In the genomic region with DNA sequence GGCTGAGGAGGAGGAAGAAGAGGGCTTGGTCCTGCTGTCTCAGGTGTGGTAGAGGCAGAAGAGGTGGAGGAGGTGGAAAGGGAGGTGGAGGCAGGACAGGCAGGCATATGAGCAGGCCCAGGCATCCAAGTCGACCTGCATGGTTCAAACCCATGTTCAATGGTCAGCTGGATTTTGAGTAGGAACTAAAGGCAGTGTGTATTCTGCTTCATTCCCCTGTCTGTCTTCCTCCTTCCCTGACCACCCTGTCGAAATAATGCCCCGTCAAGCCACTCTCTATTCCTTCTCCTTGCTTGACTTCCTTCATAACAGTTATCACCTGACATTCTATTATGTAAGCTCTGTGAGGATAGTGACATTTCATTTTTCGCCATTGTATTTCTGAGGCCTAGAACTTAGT, we compare ENCODE assay signal across 20 cellular contexts. TPM values are rescaled to one million over a fixed set of nuclear protein-coding genes. Genes with fewer than 3 reads are reported as not detected.
DNase-seq lines count a peak whose midpoint lies in the region; ATAC-seq, FAIRE-seq and TF ChIP-seq lines count a peak whose summit lies in the region.
"Had no signal": no experiment of that assay in that cellular context is flagged by ENCODE, and none has a peak within 500 bp of the region (broad histone marks: within the 10 kb centered on the region; RNA-seq: fewer than 3 reads in every experiment).

No MANE protein-coding gene starts in this region.

- no peak for TF ChIP-seq RAD21 in HepG2 (CRISPR knock-in tag; IDR thresholded peaks at IDR 0.05)

- no peak for TF ChIP-seq POLR2A in right lobe of liver (IDR thresholded peaks at IDR 0.05)
- no peak for TF ChIP-seq POLR2A in HepG2 (IDR thresholded peaks at IDR 0.05; ENCODE audit: insufficient read depth in 1 of 2, low read depth in 2 of 2, low read length in 2 of 2)
- no peak for TF ChIP-seq POLR2A in adrenal gland (IDR thresholded peaks at IDR 0.05)

- no TSS peak for BruUV-seq in HepG2 (replicated peaks; lab: Mats Ljungman, UMichigan)

- H3K27ac ChIP-seq in right lobe of liver (peak overlapping the region in 1 of 3 donors; percentile 77), HepG2 (ENCODE audit: extremely low read length, insufficient read depth, low read length) (no peak overlapping the region), adrenal gland (peak overlapping the region in 3 of 5 donors; percentile 4 to 94 (median 71)), upper lobe of right lung (peak overlapping the region; percentile 51)
- H3K27ac ChIP-seq: KMS-11, SK-N-MC had no signal

- CTCF ChIA-PET in HepG2 (lab: Yijun Ruan, JAX; ENCODE audit: low intra/inter-chr PET ratio, low total read pairs): no interaction called here

- TF ChIP-seq EP300 in HepG2 (IDR thresholded peaks at IDR 0.05; ENCODE audit: low read depth in 2 of 2, low read length in 2 of 2): no peak
- no peak for TF ChIP-seq EP300 in HepG2 (CRISPR knock-in tag; IDR thresholded peaks at IDR 0.05; ENCODE audit: borderline replicate concordance)

- H3K79me2 ChIP-seq in HepG2 (ENCODE audit: insufficient read depth, low read length): peaks cover 31% of the 10 kb centered on the region

- no peak overlapping the region for H3K4me3 ChIP-seq in right lobe of liver
- no peak overlapping the region for H3K4me3 ChIP-seq in HepG2 (replicated peaks in 1 of 3; ENCODE audit: insufficient read depth in 1 of 3, low read depth in 2 of 3, low read length in 3 of 3)
- H3K4me3 ChIP-seq in adrenal gland: no peak overlapping the region
- H3K4me3 ChIP-seq in mucosa of descending colon: no peak overlapping the region
- no peak overlapping the region for H3K4me3 ChIP-seq in upper lobe of right lung
- H3K4me3 ChIP-seq: body of pancreas, SK-N-MC, testis had no signal

- H3K4me1 ChIP-seq in right lobe of liver (peaks cover 0 to 34% (median 3%) of the 10 kb centered on the region in 4 donors), HepG2 (ENCODE audit: insufficient read depth, low read length) (peaks cover 40% of the 10 kb centered on the region), adrenal gland (replicated peaks in 1 of 2) (peaks cover 39 to 45% of the 10 kb centered on the region in 2 donors), mucosa of descending colon (ENCODE audit: low read depth) (no peaks in the 10 kb centered on the region), upper lobe of right lung (peaks cover 38% of the 10 kb centered on the region)

- intact Hi-C loops in right lobe of liver (cut with DNase I): no loop called here
- intact Hi-C loops in HepG2 (cut with micrococcal nuclease; ENCODE audit: unreplicated experiment): loop anchor here (5.0 kb wide), 1 partner anchor 36 kb away; a partner anchor contains a TSS
- intact Hi-C loops in adrenal gland (cut with DNase I): no loop called here
- intact Hi-C loops in mucosa of descending colon (cut with DNase I, micrococcal nuclease): no loop called here
- intact Hi-C loops in upper lobe of right lung (cut with DNase I): no loop called here

- H4K20me1 ChIP-seq in HepG2 (ENCODE audit: insufficient read depth, low read length): no peaks in the 10 kb centered on the region

- H3K36me3 ChIP-seq in right lobe of liver (peaks cover 0 to 12% (median 2%) of the 10 kb centered on the region in 4 donors), HepG2 (replicated peaks in 1 of 2; ENCODE audit: control insufficient read depth in 1 of 2, insufficient read depth in 2 of 2, low read length in 2 of 2) (peaks cover 6 to 30% of the 10 kb centered on the region in 2 experiments; a peak in 3 of 5 replicates), adrenal gland (replicated peaks in 1 of 2) (peaks cover 0 to 14% of the 10 kb centered on the region in 2 donors), mucosa of descending colon (ENCODE audit: low read depth) (no peaks in the 10 kb centered on the region), upper lobe of right lung (peaks cover 34% of the 10 kb centered on the region)

- no peak for TF ChIP-seq CTCF in right lobe of liver (IDR thresholded peaks at IDR 0.05)
- TF ChIP-seq CTCF in HepG2 (CRISPR knock-in tag; IDR thresholded peaks at IDR 0.05): no peak
- no peak for TF ChIP-seq CTCF in adrenal gland (IDR thresholded peaks at IDR 0.05)
- TF ChIP-seq CTCF in mucosa of descending colon (IDR thresholded peaks at IDR 0.05): no peak
- no peak for TF ChIP-seq CTCF in upper lobe of right lung (IDR thresholded peaks at IDR 0.05)

- WGBS in right lobe of liver (ENCODE audit: insufficient coverage, low coverage, low lambda C conversion rate, missing lambda C conversion rate): 63% methylated on average over 3 of the region's 4 CpGs
- WGBS in HepG2 (ENCODE audit: low lambda C conversion rate): 93% methylated on average over 4 of the region's 4 CpGs
- WGBS in adrenal gland, 4 donors: 79 to 95% (median 83%) methylated on average over 4 of the region's 4 CpGs

- H3K9me3 ChIP-seq in right lobe of liver: no peaks in the 10 kb centered on the region
- H3K9me3 ChIP-seq in HepG2 (ENCODE audit: low read length): no peaks in the 10 kb centered on the region
- no peaks in the 10 kb centered on the region for H3K9me3 ChIP-seq in adrenal gland (replicated peaks in 1 of 3)
- no peaks in the 10 kb centered on the region for H3K9me3 ChIP-seq in mucosa of descending colon
- H3K9me3 ChIP-seq in upper lobe of right lung: no peaks in the 10 kb centered on the region
- H3K9me3 ChIP-seq: body of pancreas, testis had no signal

- no peak overlapping the region for H2AFZ ChIP-seq in HepG2 (ENCODE audit: low read length)

- in situ Hi-C loops in HepG2 (cut with HindIII; ENCODE audit: extremely low pct_ligation_motif_present, low pct_unique_long_range_greater_than_20kb): loop anchor here (5.0 kb wide), 1 partner anchor 39 kb away; a partner anchor contains a TSS

- no peak overlapping the region for H3K4me2 ChIP-seq in HepG2 (ENCODE audit: low read depth, low read length)
- H3K4me2 ChIP-seq: KMS-11 had no signal

- POLR2A ChIA-PET in HepG2 (lab: Yijun Ruan, JAX): no interaction called here

- DNase-seq in right lobe of liver (peak in 1 of 3 donors; percentile 41), HepG2 (ENCODE audit: low spot score) (no peak), adrenal gland (peak in 2 of 7 donors; percentile 22 to 49), mucosa of descending colon (no peak), upper lobe of right lung (no peak)
- DNase-seq: activated CD4-positive, CD25-positive, alpha-beta regulatory T cell treated with anti-CD3 and anti-CD28 coated beads, Interleukin-2, amount 50 U/mL, for 72 hours; activated naive CD4-positive, alpha-beta T cell treated with anti-CD3 and anti-CD28 coated beads, Interleukin-2, amount 50 U/mL, for 16 hours; hippocampal formation; NCI-H1092 treated with DMSO at 0.1 percent for 48 hours; NCI-H2081 treated with DMSO at 0.1 percent for 48 hours; NCI-H510A treated with DMSO at 0.1 percent for 48 hours; T-helper 9 cell; testis had no signal

- no peak overlapping the region for H3K9ac ChIP-seq in HepG2 (ENCODE audit: insufficient read depth, low read depth, low read length)
- H3K9ac ChIP-seq: KMS-11 had no signal

- FAIRE-seq in HepG2 (lab: Jason Lieb, UNC): no peak
- FAIRE-seq: colon, RCC 7860 had no signal

- H3K27me3 ChIP-seq in right lobe of liver (no peaks in the 10 kb centered on the region), HepG2 (ENCODE audit: control insufficient read depth in 1 of 2, insufficient read depth in 2 of 2, low read length in 2 of 2) (no peaks in the 10 kb centered on the region), adrenal gland (no peaks in the 10 kb centered on the region), upper lobe of right lung (no peaks in the 10 kb centered on the region)
- H3K27me3 ChIP-seq: body of pancreas, testis had no signal

- peak; percentile 13 to 43 (median 33) for ATAC-seq in right lobe of liver
- ATAC-seq in HepG2: no peak
- ATAC-seq in mucosa of descending colon: peak; percentile 17
- ATAC-seq in upper lobe of right lung: peak; percentile 81
- ATAC-seq in HG02610 (IDR thresholded peaks at IDR 0.05; ENCODE audit: unreplicated experiment): no peak
- no peak for ATAC-seq in GM21515 (IDR thresholded peaks at IDR 0.05; ENCODE audit: unreplicated experiment)
- ATAC-seq: body of pancreas had no signal

RNA-seq across cellular contexts. Expression of a gene that starts 34.8 kb away (rescaled TPM):
- 100 to 1,000 TPM in 5 of 6 experiments, 10 to 100 TPM in 1; 83.1 to 202 (median 116) TPM for total RNA-seq in right lobe of liver
- total RNA-seq in HepG2 (2016; rRNA removed; fragmentation: Illumina TruSeq; extraction: Trizol): 121 and 143 TPM in 2 replicates
- total RNA-seq in HepG2 (2016; cell fraction: cytosol; rRNA removed; fragmentation: Illumina TruSeq; extraction: Trizol; ENCODE audit: low read depth): 42.6 and 60.2 TPM in 2 replicates
- 133 and 156 TPM in 2 replicates for total RNA-seq in HepG2 (2016; cell fraction: insoluble cytoplasmic fraction; rRNA removed; fragmentation: Illumina TruSeq; extraction: Trizol)
- 107 and 116 TPM in 2 replicates for total RNA-seq in HepG2 (2016; cell fraction: membrane; rRNA removed; fragmentation: Illumina TruSeq; extraction: Trizol)
- 95.8 and 110 TPM in 2 replicates for total RNA-seq in HepG2 (2016; cell fraction: nucleus; rRNA removed; fragmentation: Illumina TruSeq; extraction: Trizol)
- polyA plus RNA-seq in HepG2 (2011; rRNA removed): 215 TPM in 2 replicates
- 78.6 and 139 TPM in 2 replicates for polyA plus RNA-seq in HepG2 (2011; cell fraction: cytosol; rRNA removed)
- 23.8 and 34.6 TPM in 2 replicates for polyA plus RNA-seq in HepG2 (2011; cell fraction: nucleus; rRNA removed)
- polyA plus RNA-seq in HepG2 (2012): 174 and 183 TPM in 2 replicates
- polyA plus RNA-seq in HepG2 (2016; cell fraction: cytosol; fragmentation: Illumina TruSeq; extraction: Trizol; ENCODE audit: low read depth): 84.5 and 116 TPM in 2 replicates
- polyA plus RNA-seq in HepG2 (2016; cell fraction: insoluble cytoplasmic fraction; fragmentation: Illumina TruSeq; extraction: Trizol; ENCODE audit: low read depth): 157 and 171 TPM in 2 replicates
- 138 and 160 TPM in 2 replicates for polyA plus RNA-seq in HepG2 (2016; cell fraction: membrane; fragmentation: Illumina TruSeq; extraction: Trizol; ENCODE audit: low read depth)
- 222 and 234 TPM in 2 replicates for polyA plus RNA-seq in HepG2 (2016; cell fraction: nucleus; fragmentation: Illumina TruSeq; extraction: Trizol; ENCODE audit: insufficient read depth, low read depth)
- 128 and 158 TPM in 2 replicates for polyA minus RNA-seq in HepG2 (2011; rRNA and poly(A)+ RNA removed; ENCODE audit: low replicate concordance)
- polyA minus RNA-seq in HepG2 (2011; cell fraction: cytosol; rRNA and poly(A)+ RNA removed): 39.6 and 40.0 TPM in 2 replicates
- 19.4 and 38.8 TPM in 2 replicates for polyA minus RNA-seq in HepG2 (2011; cell fraction: nucleus; rRNA and poly(A)+ RNA removed)
- total RNA-seq in adrenal gland: 100 to 1,000 TPM; 159 to 338 (median 253) TPM
- 100 to 1,000 TPM; 139 to 413 (median 201) TPM for polyA plus RNA-seq in adrenal gland
- 100 to 1,000 TPM; 174 to 194 (median 190) TPM for total RNA-seq in mucosa of descending colon
- 326 TPM for total RNA-seq in upper lobe of right lung

RNA-seq across cellular contexts. Expression of a gene that starts 37.8 kb away (rescaled TPM):
- total RNA-seq in right lobe of liver: 10 to 100 TPM in 4 of 6 experiments, 1 to 10 TPM in 2; 6.5 to 15.7 (median 12.6) TPM
- total RNA-seq in HepG2 (2016; rRNA removed; fragmentation: Illumina TruSeq; extraction: Trizol): 4.5 and 5.1 TPM in 2 replicates
- 3.3 and 4.5 TPM in 2 replicates for total RNA-seq in HepG2 (2016; cell fraction: cytosol; rRNA removed; fragmentation: Illumina TruSeq; extraction: Trizol; ENCODE audit: low read depth)
- 4.9 and 5.3 TPM in 2 replicates for total RNA-seq in HepG2 (2016; cell fraction: insoluble cytoplasmic fraction; rRNA removed; fragmentation: Illumina TruSeq; extraction: Trizol)
- total RNA-seq in HepG2 (2016; cell fraction: membrane; rRNA removed; fragmentation: Illumina TruSeq; extraction: Trizol): 5.3 and 5.8 TPM in 2 replicates
- total RNA-seq in HepG2 (2016; cell fraction: nucleus; rRNA removed; fragmentation: Illumina TruSeq; extraction: Trizol): 7.6 and 9.7 TPM in 2 replicates
- polyA plus RNA-seq in HepG2 (2011; rRNA removed): 8.9 and 10.2 TPM in 2 replicates
- 2.5 and 3.3 TPM in 2 replicates for polyA plus RNA-seq in HepG2 (2011; cell fraction: cytosol; rRNA removed)
- 15.4 and 16.5 TPM in 2 replicates for polyA plus RNA-seq in HepG2 (2011; cell fraction: nucleus; rRNA removed)
- polyA plus RNA-seq in HepG2 (2012): 6.6 and 9.2 TPM in 2 replicates
- 0.08 and 0.09 TPM in 2 replicates for polyA plus RNA-seq in HepG2 (2016; cell fraction: cytosol; fragmentation: Illumina TruSeq; extraction: Trizol; ENCODE audit: low read depth)
- 1.6 TPM in 2 replicates for polyA plus RNA-seq in HepG2 (2016; cell fraction: insoluble cytoplasmic fraction; fragmentation: Illumina TruSeq; extraction: Trizol; ENCODE audit: low read depth)
- polyA plus RNA-seq in HepG2 (2016; cell fraction: membrane; fragmentation: Illumina TruSeq; extraction: Trizol; ENCODE audit: low read depth): 0.17 and 0.21 TPM in 2 replicates
- 5.6 and 7.8 TPM in 2 replicates for polyA plus RNA-seq in HepG2 (2016; cell fraction: nucleus; fragmentation: Illumina TruSeq; extraction: Trizol; ENCODE audit: insufficient read depth, low read depth)
- 10.2 and 30.3 TPM in 2 replicates for polyA minus RNA-seq in HepG2 (2011; rRNA and poly(A)+ RNA removed; ENCODE audit: low replicate concordance)
- polyA minus RNA-seq in HepG2 (2011; cell fraction: cytosol; rRNA and poly(A)+ RNA removed): 6.2 and 13.2 TPM in 2 replicates
- polyA minus RNA-seq in HepG2 (2011; cell fraction: nucleus; rRNA and poly(A)+ RNA removed): 40.2 and 40.9 TPM in 2 replicates
- 10 to 100 TPM; 10.9 to 38.2 (median 31.1) TPM for total RNA-seq in adrenal gland
- polyA plus RNA-seq in adrenal gland: 10 to 100 TPM in 1 of 3 donors, 1 to 10 TPM in 2; 5.3 to 12.3 (median 8.3) TPM
- 10 to 100 TPM; 16.2 to 59.3 (median 27.0) TPM for total RNA-seq in mucosa of descending colon
- 47.4 TPM for total RNA-seq in upper lobe of right lung

RNA-seq across cellular contexts. Expression of a gene that starts 59.1 kb away (rescaled TPM):
- 10 to 100 TPM; 14.2 to 33.4 (median 19.2) TPM for total RNA-seq in right lobe of liver
- 83.6 and 107 TPM in 2 replicates for total RNA-seq in HepG2 (2016; rRNA removed; fragmentation: Illumina TruSeq; extraction: Trizol)
- total RNA-seq in HepG2 (2016; cell fraction: cytosol; rRNA removed; fragmentation: Illumina TruSeq; extraction: Trizol; ENCODE audit: low read depth): 33.3 and 37.4 TPM in 2 replicates
- 76.9 and 117 TPM in 2 replicates for total RNA-seq in HepG2 (2016; cell fraction: insoluble cytoplasmic fraction; rRNA removed; fragmentation: Illumina TruSeq; extraction: Trizol)
- total RNA-seq in HepG2 (2016; cell fraction: membrane; rRNA removed; fragmentation: Illumina TruSeq; extraction: Trizol): 30.1 and 30.8 TPM in 2 replicates
- 29.9 and 31.6 TPM in 2 replicates for total RNA-seq in HepG2 (2016; cell fraction: nucleus; rRNA removed; fragmentation: Illumina TruSeq; extraction: Trizol)
- polyA plus RNA-seq in HepG2 (2011; rRNA removed): 60.0 and 61.2 TPM in 2 replicates
- 63.1 and 67.2 TPM in 2 replicates for polyA plus RNA-seq in HepG2 (2011; cell fraction: cytosol; rRNA removed)
- 19.5 and 21.3 TPM in 2 replicates for polyA plus RNA-seq in HepG2 (2011; cell fraction: nucleus; rRNA removed)
- 45.5 and 54.3 TPM in 2 replicates for polyA plus RNA-seq in HepG2 (2012)
- 32.2 and 38.5 TPM in 2 replicates for polyA plus RNA-seq in HepG2 (2016; cell fraction: cytosol; fragmentation: Illumina TruSeq; extraction: Trizol; ENCODE audit: low read depth)
- 125 and 151 TPM in 2 replicates for polyA plus RNA-seq in HepG2 (2016; cell fraction: insoluble cytoplasmic fraction; fragmentation: Illumina TruSeq; extraction: Trizol; ENCODE audit: low read depth)
- 30.7 and 36.9 TPM in 2 replicates for polyA plus RNA-seq in HepG2 (2016; cell fraction: membrane; fragmentation: Illumina TruSeq; extraction: Trizol; ENCODE audit: low read depth)
- polyA plus RNA-seq in HepG2 (2016; cell fraction: nucleus; fragmentation: Illumina TruSeq; extraction: Trizol; ENCODE audit: insufficient read depth, low read depth): 58.3 and 63.6 TPM in 2 replicates
- 31.1 and 88.5 TPM in 2 replicates for polyA minus RNA-seq in HepG2 (2011; rRNA and poly(A)+ RNA removed; ENCODE audit: low replicate concordance)
- polyA minus RNA-seq in HepG2 (2011; cell fraction: cytosol; rRNA and poly(A)+ RNA removed): 12.4 and 13.4 TPM in 2 replicates
- 6.7 and 7.5 TPM in 2 replicates for polyA minus RNA-seq in HepG2 (2011; cell fraction: nucleus; rRNA and poly(A)+ RNA removed)
- 10 to 100 TPM; 11.9 to 58.8 (median 41.6) TPM for total RNA-seq in adrenal gland
- polyA plus RNA-seq in adrenal gland: 10 to 100 TPM; 28.5 to 94.8 (median 54.4) TPM
- total RNA-seq in mucosa of descending colon: 10 to 100 TPM; 16.1 to 26.5 (median 22.2) TPM
- 26.4 TPM for total RNA-seq in upper lobe of right lung

Comparison
In these comparisons a context has a peak if more than half of its experiments do, and no peak if none do; other contexts are left out.
1. ATAC-seq: peak in right lobe of liver (4 of 4), mucosa of descending colon (single experiment) and upper lobe of right lung (single experiment); none in HepG2 (single experiment), HG02610 (single experiment) and GM21515 (single experiment).